In the genomic region with DNA sequence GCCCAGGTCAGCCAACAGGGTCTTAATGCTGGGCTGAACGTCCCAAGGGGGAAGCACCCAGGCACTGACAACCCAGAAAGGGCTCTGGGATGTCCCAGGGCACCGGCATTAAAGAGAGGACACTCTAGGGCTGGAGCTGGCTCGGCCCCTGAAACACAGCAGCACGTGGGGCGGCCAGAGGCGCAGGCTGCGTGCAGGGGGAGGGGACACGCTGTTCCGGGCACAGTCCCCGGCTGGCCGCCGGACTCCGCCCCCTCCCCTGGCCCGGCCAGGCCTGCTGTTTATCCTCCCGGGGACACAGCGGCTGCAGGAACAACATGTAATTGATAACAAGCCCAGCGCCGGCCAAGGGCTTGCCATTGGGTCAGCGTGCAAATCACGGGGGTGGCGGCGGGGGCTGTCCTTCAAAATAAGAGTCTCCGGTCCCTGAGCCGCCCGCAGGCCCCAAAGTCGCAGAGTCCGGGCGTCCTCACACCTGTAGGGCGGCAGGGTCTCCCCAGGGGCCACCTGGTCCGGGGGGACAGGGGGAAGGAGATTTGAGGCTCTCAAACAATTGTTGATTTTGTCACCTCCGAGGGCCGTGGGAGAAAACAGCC, we compare ENCODE assay signal across 7 cellular contexts. TPM values are rescaled to one million over a fixed set of nuclear protein-coding genes. Genes with fewer than 3 reads are reported as not detected.
DNase-seq lines count a peak whose midpoint lies in the region; ATAC-seq and TF ChIP-seq lines count a peak whose summit lies in the region.

No MANE protein-coding gene starts in this region.

- peak overlapping the region; percentile 48 for H3K9ac ChIP-seq in iPS-18a (ENCODE audit: low read length)

- H3K27ac ChIP-seq in breast epithelium (peak overlapping the region; percentile 90 to 97), iPS-18a (ENCODE audit: low read length) (no peak overlapping the region)

- ATAC-seq in HG02870 (IDR thresholded peaks at IDR 0.05; ENCODE audit: unreplicated experiment), result no peak

- peaks cover 0 to 4% of the 10 kb centered on the region in 2 donors for H3K4me1 ChIP-seq in breast epithelium
- H3K4me1 ChIP-seq in iPS-18a (ENCODE audit: control insufficient read depth, low read depth, low read length), result peaks cover 16% of the 10 kb centered on the region

- TF ChIP-seq CTCF in GM10266 (IDR thresholded peaks at IDR 0.05; ENCODE audit: control insufficient read depth, insufficient read depth, low read depth, missing control alignments) (no peak), breast epithelium (IDR thresholded peaks at IDR 0.05) (peak in 1 of 3 donors; percentile 8)

- H3K36me3 ChIP-seq in breast epithelium (no peaks in the 10 kb centered on the region), iPS-18a (ENCODE audit: control insufficient read depth, low read depth, low read length) (peaks cover 6% of the 10 kb centered on the region)

- intact Hi-C loops in breast epithelium (cut with DNase I; ENCODE audit: low total_unique reads), result no loop called here

- peak; percentile 48 for TF ChIP-seq POLR2A in breast epithelium (IDR thresholded peaks at IDR 0.05)

- DNase-seq in GM10266 (ENCODE audit: extremely low spot score) (peak; percentile 66), NCI-H526 (lab: John Stamatoyannopoulos, UW) (peak; percentile 75 to 88), breast epithelium (ENCODE audit: low spot score in 2 of 2) (peak; percentile 90 to 95), renal cortical epithelial cell (ENCODE audit: low read depth) (peak; percentile 59), T-helper 9 cell (no peak)

- H3K9me3 ChIP-seq in breast epithelium, result no peaks in the 10 kb centered on the region
- no peaks in the 10 kb centered on the region for H3K9me3 ChIP-seq in iPS-18a (ENCODE audit: control insufficient read depth, low read depth, low read length)

- H3K4me3 ChIP-seq in breast epithelium (peak overlapping the region; percentile 73 to 89 (median 82)), iPS-18a (ENCODE audit: low read length) (peak overlapping the region; percentile 75)

- H3K27me3 ChIP-seq in breast epithelium, result peaks cover 0 to 3% of the 10 kb centered on the region in 2 donors
- H3K27me3 ChIP-seq in iPS-18a (ENCODE audit: control insufficient read depth, insufficient read depth, low read length), result peaks cover 22% of the 10 kb centered on the region

RNA-seq across cellular contexts. Expression of gene KLF15, which starts 1.3 kb away (rescaled TPM):
- total RNA-seq in breast epithelium (100 to 1,000 TPM in 1 of 3 donors, 10 to 100 TPM in 2; 36.3 to 129 (median 44.2) TPM), renal cortical epithelial cell (under 0.01 and 0.50 TPM in 2 replicates)

RNA-seq across cellular contexts. Expression of gene CFAP100, which starts 38.8 kb away (rescaled TPM):
- total RNA-seq in breast epithelium (not detected), renal cortical epithelial cell (not detected in 2 replicates)

Comparison
In these comparisons a context has a peak if more than half of its experiments do, and no peak if none do; other contexts are left out.
1. RNA of gene KLF15, which starts 1.3 kb away (total RNA-seq): 36.3 to 129 TPM in breast epithelium; under 0.01 to 0.50 TPM in renal cortical epithelial cell; every median in the first group is over 10 times any median in the second.